11 cellular contexts compared by ENCODE assay signal in genomic region chr3:149369991-149370866, GRCh38. TPM values are rescaled to one million over a fixed set of nuclear protein-coding genes. Genes with fewer than 3 reads are reported as not detected.
A peak's percentile ranks its signal among the peaks of the same experiment; 100 is the strongest.
DNase-seq lines count a peak whose midpoint lies in the region; ATAC-seq and TF ChIP-seq lines count a peak whose summit lies in the region.
"Had no signal": no experiment of that assay in that cellular context is flagged by ENCODE, and none has a peak within 500 bp of the region (broad histone marks: within the 10 kb centered on the region; RNA-seq: fewer than 3 reads in every experiment).

No MANE protein-coding gene starts in this region.

- H3K4me1 Mint-ChIP-seq in type B pancreatic cell (ENCODE audit: unreplicated experiment), result peaks cover 33% of the 10 kb centered on the region
- peaks cover 0 to 4% of the 10 kb centered on the region in 2 donors for H3K4me1 Mint-ChIP-seq in stimulated activated naive B cell treated with anti-CD40 and anti-IgM and Interleukin-4, amounts not matched to agents 10 μg/mL and 1 μg/mL and 100 μg/mL, for 72 hours
- H3K4me1 Mint-ChIP-seq: activated CD4-positive, alpha-beta memory T cell treated with anti-CD3 and anti-CD28 coated beads, Interleukin-2, amount 10 ng/mL, durations not matched to agents 7 days and 5 days; activated naive CD4-positive, alpha-beta T cell treated with anti-CD3 and anti-CD28 coated beads, Interleukin-2, amount 50 U/mL, for 24 hours had no signal

- peak overlapping the region; percentile 21 for H3K4me3 Mint-ChIP-seq in type B pancreatic cell
- no peak overlapping the region for H3K4me3 Mint-ChIP-seq in stimulated activated naive B cell treated with anti-CD40 and anti-IgM and Interleukin-4, amounts not matched to agents 10 μg/mL and 1 μg/mL and 100 μg/mL, for 72 hours
- H3K4me3 Mint-ChIP-seq: activated CD4-positive, alpha-beta memory T cell treated with anti-CD3 and anti-CD28 coated beads, Interleukin-2, amount 10 ng/mL, durations not matched to agents 7 days and 5 days; activated naive CD4-positive, alpha-beta T cell treated with anti-CD3 and anti-CD28 coated beads, Interleukin-2, amount 50 U/mL, for 24 hours had no signal

- H3K4me3 ChIP-seq in SK-N-SH (ENCODE audit: low read depth in 2 of 2, low read length in 1 of 2) (no peak overlapping the region), mesenchymal stem cell (ENCODE audit: insufficient read depth in 1 of 2, low read depth in 1 of 2, low read length in 2 of 2) (no peak overlapping the region)

- peak overlapping the region; percentile 47 for H2AK5ac ChIP-seq in mesenchymal stem cell (ENCODE audit: low read length, severe bottlenecking)

- no peak for DNase-seq in SK-N-SH
- DNase-seq in dermis blood vessel endothelial cell, result peak; percentile 40
- peak; percentile 65 for DNase-seq in mesenchymal stem cell
- no peak for DNase-seq in type B pancreatic cell (ENCODE audit: extremely low spot score, unreplicated experiment)
- DNase-seq in NCI-H524 treated with DMSO at 0.1 percent for 48 hours (lab: John Stamatoyannopoulos, UW), result no peak
- DNase-seq in stimulated activated naive B cell treated with anti-CD40 and anti-IgM and Interleukin-4, amounts not matched to agents 10 μg/mL and 1 μg/mL and 100 μg/mL, for 72 hours, result no peak
- DNase-seq: activated CD4-positive, alpha-beta memory T cell treated with anti-CD3 and anti-CD28 coated beads, Interleukin-2, amount 10 ng/mL, durations not matched to agents 7 days and 5 days had no signal

- H3K27ac ChIP-seq in SK-N-SH (ENCODE audit: low read depth in 2 of 2, low read length in 1 of 2) (peak overlapping the region in 1 of 2 experiments; percentile 62; a peak in 3 of 4 replicates), mesenchymal stem cell (ENCODE audit: low read length, poor library complexity, severe bottlenecking) (peak overlapping the region; percentile 71)

- H2BK5ac ChIP-seq in mesenchymal stem cell (ENCODE audit: low read depth, low read length, poor library complexity, severe bottlenecking), result no peak overlapping the region

- no peaks in the 10 kb centered on the region for H3K9me2 ChIP-seq in SK-N-SH

- H3K4me2 ChIP-seq in SK-N-SH (no peak overlapping the region), mesenchymal stem cell (ENCODE audit: low read length, poor library complexity, severe bottlenecking) (no peak overlapping the region)

- H3K23ac ChIP-seq in mesenchymal stem cell (ENCODE audit: low read length in 2 of 2), result no peak overlapping the region

- POLR2A ChIA-PET in SK-N-SH (lab: Yijun Ruan, JAX), result no interaction called here

- peak overlapping the region; percentile 55 for H4K91ac ChIP-seq in mesenchymal stem cell (ENCODE audit: low read length)

- H4K8ac ChIP-seq in mesenchymal stem cell (ENCODE audit: low read length), result peak overlapping the region; percentile 59

- H3K9me3 ChIP-seq in SK-N-SH (no peaks in the 10 kb centered on the region), mesenchymal stem cell (ENCODE audit: control insufficient read depth, low read length) (no peaks in the 10 kb centered on the region)

- H2BK12ac ChIP-seq in mesenchymal stem cell (ENCODE audit: low read length in 2 of 2), result peak overlapping the region in 1 of 2 experiments; percentile 62

- peak overlapping the region; percentile 18; the same call in 1 of the 2 replicates for H3K9ac ChIP-seq in SK-N-SH
- peak overlapping the region; percentile 4 for H3K9ac ChIP-seq in mesenchymal stem cell (ENCODE audit: low read length)

- H3K18ac ChIP-seq in mesenchymal stem cell (ENCODE audit: low read depth in 1 of 2, low read length in 2 of 2), result peak overlapping the region; percentile 77 to 78

- TF ChIP-seq CTCF in SK-N-SH (IDR thresholded peaks at IDR 0.05) (no peak), type B pancreatic cell (conservative IDR thresholded peaks at IDR 0.05) (no peak)

- peaks cover 48% of the 10 kb centered on the region for H3F3A ChIP-seq in SK-N-SH (replicated peaks; ENCODE audit: insufficient read depth)

- no peak overlapping the region for H2AFZ ChIP-seq in SK-N-SH (ENCODE audit: low read depth)
- peak overlapping the region; percentile 39 for H2AFZ ChIP-seq in mesenchymal stem cell (ENCODE audit: low read depth, low read length)

- H3K4me1 ChIP-seq in SK-N-SH (ENCODE audit: control insufficient read depth in 1 of 2, insufficient read depth in 2 of 2, low read depth in 1 of 2, low read length in 1 of 2) (peaks cover under 1 to 38% of the 10 kb centered on the region in 2 experiments; a peak in 3 of 4 replicates), mesenchymal stem cell (ENCODE audit: control insufficient read depth, insufficient read depth, low read depth, low read length) (peaks cover 6% of the 10 kb centered on the region)

- no peak for TF ChIP-seq EP300 in SK-N-SH (IDR thresholded peaks at IDR 0.05; ENCODE audit: borderline replicate concordance in 1 of 2, low read depth in 1 of 2, low read length in 1 of 2)

- H3K79me1 ChIP-seq in mesenchymal stem cell (replicated peaks; ENCODE audit: low read length, poor library complexity, severe bottlenecking), result no peaks in the 10 kb centered on the region

- H3K4ac ChIP-seq in mesenchymal stem cell (ENCODE audit: low read depth in 1 of 2, low read length in 2 of 2), result peak overlapping the region in 1 of 2 experiments; percentile 82

- no peak for ATAC-seq in SK-N-SH treated with all-trans-retinoic acid at 6 μM for 48 hours
- no peak for ATAC-seq in GM19397 (IDR thresholded peaks at IDR 0.05; ENCODE audit: unreplicated experiment)
- ATAC-seq in stimulated activated naive B cell treated with anti-CD40 and anti-IgM and Interleukin-4, amounts not matched to agents 10 μg/mL and 1 μg/mL and 100 μg/mL, for 72 hours (replicated peaks), result no peak

- H4K20me1 ChIP-seq in SK-N-SH (ENCODE audit: insufficient read depth), result no peaks in the 10 kb centered on the region

- TF ChIP-seq RAD21 in SK-N-SH (IDR thresholded peaks at IDR 0.05; ENCODE audit: low read length), result no peak

- peaks cover 28% of the 10 kb centered on the region for H3K79me2 ChIP-seq in SK-N-SH (ENCODE audit: insufficient read depth)

- H3K27me3 Mint-ChIP-seq in type B pancreatic cell, result no peaks in the 10 kb centered on the region
- H3K27me3 Mint-ChIP-seq in stimulated activated naive B cell treated with anti-CD40 and anti-IgM and Interleukin-4, amounts not matched to agents 10 μg/mL and 1 μg/mL and 100 μg/mL, for 72 hours, result peaks cover 11 to 17% of the 10 kb centered on the region in 2 donors

- 61% methylated on average over 3 of the region's 3 CpGs for WGBS in SK-N-SH (ENCODE audit: low lambda C conversion rate)
- 59% methylated on average over 3 of the region's 3 CpGs for WGBS in mesenchymal stem cell

- no peak overlapping the region for H3K14ac ChIP-seq in mesenchymal stem cell (ENCODE audit: low read length in 2 of 2)

- peak overlapping the region; percentile 50 for H3K27ac Mint-ChIP-seq in type B pancreatic cell
- no peak overlapping the region for H3K27ac Mint-ChIP-seq in stimulated activated naive B cell treated with anti-CD40 and anti-IgM and Interleukin-4, amounts not matched to agents 10 μg/mL and 1 μg/mL and 100 μg/mL, for 72 hours
- H3K27ac Mint-ChIP-seq: activated CD4-positive, alpha-beta memory T cell treated with anti-CD3 and anti-CD28 coated beads, Interleukin-2, amount 10 ng/mL, durations not matched to agents 7 days and 5 days; activated naive CD4-positive, alpha-beta T cell treated with anti-CD3 and anti-CD28 coated beads, Interleukin-2, amount 50 U/mL, for 24 hours had no signal

- H3K27me3 ChIP-seq in SK-N-SH (ENCODE audit: insufficient read depth) (no peaks in the 10 kb centered on the region), mesenchymal stem cell (ENCODE audit: control insufficient read depth in 1 of 2, insufficient read depth in 1 of 2, low read length in 2 of 2) (no peaks in the 10 kb centered on the region)

- no peak overlapping the region for H2BK15ac ChIP-seq in mesenchymal stem cell (ENCODE audit: low read depth, poor library complexity, severe bottlenecking)

- H3K36me3 ChIP-seq in SK-N-SH (replicated peaks in 1 of 2; ENCODE audit: control insufficient read depth in 1 of 2, insufficient read depth in 2 of 2, low read length in 1 of 2) (peaks cover 17 to 50% of the 10 kb centered on the region in 2 experiments), mesenchymal stem cell (ENCODE audit: control insufficient read depth in 1 of 2, insufficient read depth in 2 of 2, low read depth in 1 of 2, low read length in 2 of 2) (peaks cover 5 to 13% of the 10 kb centered on the region in 2 experiments)

- peaks cover 3% of the 10 kb centered on the region for H3K36me3 Mint-ChIP-seq in type B pancreatic cell
- H3K36me3 Mint-ChIP-seq in stimulated activated naive B cell treated with anti-CD40 and anti-IgM and Interleukin-4, amounts not matched to agents 10 μg/mL and 1 μg/mL and 100 μg/mL, for 72 hours, result no peaks in the 10 kb centered on the region
- H3K36me3 Mint-ChIP-seq: activated naive CD4-positive, alpha-beta T cell treated with anti-CD3 and anti-CD28 coated beads, Interleukin-2, amount 50 U/mL, for 24 hours had no signal

- H3K9me3 Mint-ChIP-seq in type B pancreatic cell, result no peaks in the 10 kb centered on the region
- H3K9me3 Mint-ChIP-seq in stimulated activated naive B cell treated with anti-CD40 and anti-IgM and Interleukin-4, amounts not matched to agents 10 μg/mL and 1 μg/mL and 100 μg/mL, for 72 hours, result no peaks in the 10 kb centered on the region
- H3K9me3 Mint-ChIP-seq: activated CD4-positive, alpha-beta memory T cell treated with anti-CD3 and anti-CD28 coated beads, Interleukin-2, amount 10 ng/mL, durations not matched to agents 7 days and 5 days; activated naive CD4-positive, alpha-beta T cell treated with anti-CD3 and anti-CD28 coated beads, Interleukin-2, amount 50 U/mL, for 24 hours had no signal

- CTCF ChIA-PET in SK-N-SH (lab: Yijun Ruan, JAX), result interaction anchor here (0.9 to 1.6 kb wide), 5 partner anchors 10 to 110 kb away, joined by 3 to 4 read pairs (median 3); no protein-coding TSS in a partner anchor

- no peak overlapping the region for H2BK120ac ChIP-seq in mesenchymal stem cell (ENCODE audit: low read depth, low read length)

TF ChIP-seq in SK-N-SH treated with all-trans-retinoic acid at 6 μM for 48 hours, 23 proteins besides CTCF, POLR2A, EP300 and RAD21 (continues in another document):
- TF ChIP-seq PPARA (CRISPR knock-in tag; IDR thresholded peaks at IDR 0.05; ENCODE audit: borderline replicate concordance) (no peak), GLIS3 (CRISPR knock-in tag; IDR thresholded peaks at IDR 0.05) (no peak)

RNA-seq across cellular contexts. Expression of gene TM4SF1, which starts 7.2 kb away (rescaled TPM):
- polyA plus RNA-seq in SK-N-SH (2012; rRNA removed), result 209 and 257 TPM in 2 replicates
- polyA plus RNA-seq in SK-N-SH (2012; cell fraction: cytosol; rRNA removed), result 194 and 219 TPM in 2 replicates
- 231 and 358 TPM in 2 replicates for polyA plus RNA-seq in SK-N-SH (2012; cell fraction: nucleus; rRNA removed)
- total RNA-seq in dermis blood vessel endothelial cell (921 and 1,047 TPM in 2 replicates), type B pancreatic cell (ENCODE audit: low replicate concordance) (39.4 and 82.3 TPM in 2 replicates)
- 80.3 TPM for polyA plus RNA-seq in mesenchymal stem cell (2013, experiment 1 of 2)
- 86.8 TPM for polyA plus RNA-seq in mesenchymal stem cell (2013, experiment 2 of 2)
- total RNA-seq: activated CD4-positive, alpha-beta memory T cell treated with anti-CD3 and anti-CD28 coated beads, Interleukin-2, amount 10 ng/mL, durations not matched to agents 7 days and 5 days had no signal

RNA-seq across cellular contexts. Expression of gene TM4SF18, which starts 36.8 kb away (rescaled TPM):
- polyA plus RNA-seq in SK-N-SH (2012; rRNA removed), result 0.30 and 0.32 TPM in 2 replicates
- 0.20 and 0.40 TPM in 2 replicates for polyA plus RNA-seq in SK-N-SH (2012; cell fraction: cytosol; rRNA removed)
- 0.05 and 0.12 TPM in 2 replicates for polyA plus RNA-seq in SK-N-SH (2012; cell fraction: nucleus; rRNA removed)
- 363 and 529 TPM in 2 replicates for total RNA-seq in dermis blood vessel endothelial cell
- polyA plus RNA-seq in mesenchymal stem cell (2013, experiment 1 of 2), result 0.94 TPM
- 0.88 TPM for polyA plus RNA-seq in mesenchymal stem cell (2013, experiment 2 of 2)
- 0.33 TPM in 1 of 2 replicates, not detected in the other for total RNA-seq in type B pancreatic cell (ENCODE audit: low replicate concordance)
- total RNA-seq: activated CD4-positive, alpha-beta memory T cell treated with anti-CD3 and anti-CD28 coated beads, Interleukin-2, amount 10 ng/mL, durations not matched to agents 7 days and 5 days; kidney epithelial cell had no signal

Comparison
In these comparisons a context has a peak if more than half of its experiments do, and no peak if none do; other contexts are left out.
1. DNase-seq: peak in dermis blood vessel endothelial cell (single experiment) and mesenchymal stem cell (single experiment); none in SK-N-SH (single experiment), type B pancreatic cell (single experiment), NCI-H524 treated with DMSO at 0.1 percent for 48 hours (single experiment) and stimulated activated naive B cell treated with anti-CD40 and anti-IgM and Interleukin-4, amounts not matched to agents 10 μg/mL and 1 μg/mL and 100 μg/mL, for 72 hours (single experiment).
2. RNA of gene TM4SF1, which starts 7.2 kb away (total RNA-seq): 921 to 1,047 TPM in dermis blood vessel endothelial cell; 39.4 to 82.3 TPM in type B pancreatic cell; every median in the first group is over 10 times any median in the second.
3. RNA of gene TM4SF18, which starts 36.8 kb away (total RNA-seq): 363 to 529 TPM in dermis blood vessel endothelial cell; 0.33 TPM in type B pancreatic cell; every median in the first group is over 100 times any median in the second.